8 cellular contexts compared by ENCODE assay signal in genomic region chr5:14364576-14365472, GRCh38.
DNase-seq lines count a peak whose midpoint lies in the region; ATAC-seq and TF ChIP-seq lines count a peak whose summit lies in the region.

No MANE protein-coding gene starts in this region.

- H3K36me3 Mint-ChIP-seq in Calu3 (ENCODE audit: insufficient read depth, unreplicated experiment) (peaks cover 52% of the 10 kb centered on the region), IgD-negative memory B cell (peaks cover 11% of the 10 kb centered on the region)
- no peaks in the 10 kb centered on the region for H3K36me3 Mint-ChIP-seq in activated CD8-positive, alpha-beta T cell treated with anti-CD3 and anti-CD28 coated beads, Interleukin-2, amount 10 ng/mL, durations not matched to agents 7 days and 5 days (ENCODE audit: low read depth)

- no peaks in the 10 kb centered on the region for H3K9me3 Mint-ChIP-seq in Calu3 (ENCODE audit: low read depth, unreplicated experiment)
- H3K9me3 Mint-ChIP-seq in IgD-negative memory B cell: no peaks in the 10 kb centered on the region
- H3K9me3 Mint-ChIP-seq in activated CD8-positive, alpha-beta T cell treated with anti-CD3 and anti-CD28 coated beads, Interleukin-2, amount 10 ng/mL, durations not matched to agents 7 days and 5 days (ENCODE audit: insufficient read depth): no peaks in the 10 kb centered on the region

- TF ChIP-seq CTCF in Calu3 (IDR thresholded peaks at IDR 0.05; ENCODE audit: unreplicated experiment): peak; percentile 53

- BruUV-seq in Calu3 (replicated peaks; lab: Mats Ljungman, UMichigan): no TSS peak

- peak; percentile 25 for ATAC-seq in activated CD8-positive, alpha-beta T cell treated with anti-CD3 and anti-CD28 coated beads, Interleukin-2, amount 10 ng/mL, durations not matched to agents 7 days and 5 days
- ATAC-seq in GM18498 (IDR thresholded peaks at IDR 0.05; ENCODE audit: unreplicated experiment) (no peak), GM21717 (IDR thresholded peaks at IDR 0.05; ENCODE audit: unreplicated experiment) (no peak), GM19023 (IDR thresholded peaks at IDR 0.05; ENCODE audit: unreplicated experiment) (no peak), GM21619 (IDR thresholded peaks at IDR 0.05; ENCODE audit: unreplicated experiment) (no peak)

- POLR2A ChIA-PET in activated CD8-positive, alpha-beta T cell treated with anti-CD3 and anti-CD28 coated beads, Interleukin-2, amount 10 ng/mL, durations not matched to agents 7 days and 5 days (lab: Charles Lee): interaction anchor here (0.5 to 3.1 kb wide), 3 partner anchors 217 to 284 kb away, joined by 3 to 13 read pairs (median 12); partner anchors contain the start of gene OTULINL

- CTCF ChIA-PET in Calu3 (lab: Charles Lee): no interaction called here
- CTCF ChIA-PET in activated CD8-positive, alpha-beta T cell treated with anti-CD3 and anti-CD28 coated beads, Interleukin-2, amount 10 ng/mL, durations not matched to agents 7 days and 5 days (lab: Charles Lee): interaction anchor here (0.8 to 13.4 kb wide), 31 partner anchors 10 to 650 kb away, joined by 3 to 304 read pairs (median 5); no protein-coding TSS in a partner anchor

- no peaks in the 10 kb centered on the region for H3K27me3 Mint-ChIP-seq in Calu3 (ENCODE audit: unreplicated experiment)
- no peaks in the 10 kb centered on the region for H3K27me3 Mint-ChIP-seq in IgD-negative memory B cell
- peaks cover 1% of the 10 kb centered on the region for H3K27me3 Mint-ChIP-seq in activated CD8-positive, alpha-beta T cell treated with anti-CD3 and anti-CD28 coated beads, Interleukin-2, amount 10 ng/mL, durations not matched to agents 7 days and 5 days (ENCODE audit: low read depth)

- DNase-seq in Calu3 (peak; percentile 16), left kidney (ENCODE audit: low read depth, low spot score) (peak; percentile 73)
- DNase-seq in activated CD8-positive, alpha-beta T cell treated with anti-CD3 and anti-CD28 coated beads, Interleukin-2, amount 10 ng/mL, durations not matched to agents 7 days and 5 days: no peak

- no peak overlapping the region for H3K27ac Mint-ChIP-seq in Calu3 (ENCODE audit: unreplicated experiment)
- peak overlapping the region in 1 of 3 donors; percentile 59 for H3K27ac Mint-ChIP-seq in IgD-negative memory B cell
- peak overlapping the region; percentile 36 for H3K27ac Mint-ChIP-seq in activated CD8-positive, alpha-beta T cell treated with anti-CD3 and anti-CD28 coated beads, Interleukin-2, amount 10 ng/mL, durations not matched to agents 7 days and 5 days

- H3K4me3 Mint-ChIP-seq in Calu3 (ENCODE audit: low read depth, unreplicated experiment): no peak overlapping the region
- H3K4me3 Mint-ChIP-seq in IgD-negative memory B cell: peak overlapping the region in 3 of 4 donors; percentile 16 to 39 (median 27)
- peak overlapping the region; percentile 56 for H3K4me3 Mint-ChIP-seq in activated CD8-positive, alpha-beta T cell treated with anti-CD3 and anti-CD28 coated beads, Interleukin-2, amount 10 ng/mL, durations not matched to agents 7 days and 5 days

- H3K4me1 Mint-ChIP-seq in Calu3 (ENCODE audit: low read depth, unreplicated experiment) (no peaks in the 10 kb centered on the region), IgD-negative memory B cell (peaks cover 8 to 17% (median 12%) of the 10 kb centered on the region in 3 donors)
- peaks cover 61% of the 10 kb centered on the region for H3K4me1 Mint-ChIP-seq in activated CD8-positive, alpha-beta T cell treated with anti-CD3 and anti-CD28 coated beads, Interleukin-2, amount 10 ng/mL, durations not matched to agents 7 days and 5 days (ENCODE audit: low read depth)

- intact Hi-C loops in Calu3 (cut with micrococcal nuclease; ENCODE audit: unreplicated experiment): loop anchor here (5.0 kb wide), 1 partner anchor 388 kb away; no protein-coding TSS in a partner anchor
